In the genomic region with DNA sequence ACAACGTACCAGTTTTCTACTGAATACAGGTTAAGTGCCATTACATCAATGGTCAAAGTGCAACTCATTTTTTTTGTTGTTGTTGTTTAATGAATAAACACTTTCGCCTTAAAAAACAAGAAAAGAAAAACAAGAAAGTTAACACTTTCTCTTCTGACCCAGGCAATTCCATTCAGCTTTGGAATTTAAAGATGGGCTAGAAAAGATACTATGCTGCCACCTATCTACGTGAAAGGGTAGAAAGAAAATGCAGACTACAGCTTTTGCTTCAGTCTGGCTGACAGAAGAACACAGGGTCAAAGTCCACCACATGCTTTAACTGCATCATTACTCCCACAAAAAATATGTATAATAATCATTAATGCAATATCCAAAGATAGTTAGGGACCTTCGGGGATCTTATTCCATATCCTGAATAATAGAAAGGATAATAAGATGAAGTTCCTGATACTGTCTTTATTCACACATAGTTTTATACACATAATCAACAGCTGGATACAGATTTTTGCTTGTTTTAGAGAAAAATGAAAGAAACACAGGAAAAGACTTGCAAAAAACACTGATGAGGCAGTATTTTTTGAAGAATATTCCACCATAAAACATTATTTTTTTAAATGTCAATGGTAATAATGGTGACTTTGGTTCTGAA, we compare ENCODE assay signal across 8 cellular contexts. TPM values are rescaled to one million over a fixed set of nuclear protein-coding genes. Genes with fewer than 3 reads are reported as not detected.
DNase-seq lines count a peak whose midpoint lies in the region; TF ChIP-seq lines count a peak whose summit lies in the region.

No MANE protein-coding gene starts in this region.

- H3K36me3 Mint-ChIP-seq in activated naive CD8-positive, alpha-beta T cell treated with anti-CD3 and anti-CD28 coated beads for 36 hours = peaks cover 39% of the 10 kb centered on the region

- peak; percentile 29; the same call in 1 of the 3 replicates for TF ChIP-seq CTCF in GM12872 (IDR thresholded peaks at IDR 0.05; ENCODE audit: insufficient read depth, low read depth, low read length)
- peak; percentile 53 for TF ChIP-seq CTCF in astrocyte of the spinal cord (IDR thresholded peaks at IDR 0.05; ENCODE audit: low read depth, low read length)

- no peaks in the 10 kb centered on the region for H3K27me3 Mint-ChIP-seq in activated naive CD8-positive, alpha-beta T cell treated with anti-CD3 and anti-CD28 coated beads for 36 hours

- DNase-seq in NCI-H1694 (lab: John Stamatoyannopoulos, UW) = peak; percentile 27
- DNase-seq in astrocyte of the spinal cord (ENCODE audit: low read depth, low spot score) = peak; percentile 10
- DNase-seq in midbrain (lab: John Stamatoyannopoulos, UW) = peak; percentile 22
- DNase-seq in stimulated activated CD4-positive, alpha-beta T cell treated with anti-CD3 and anti-CD28 coated beads, Interleukin-12 subunit alpha, Interleukin-12 subunit beta, amount 100 ng/mL, for 4 hours = no peak
- no peak for DNase-seq in T-helper 2 cell
- no peak for DNase-seq in activated naive CD8-positive, alpha-beta T cell treated with anti-CD3 and anti-CD28 coated beads for 36 hours
- DNase-seq in germinal center (ENCODE audit: low spot score) = no peak

- no peak overlapping the region for H3K4me3 Mint-ChIP-seq in activated naive CD8-positive, alpha-beta T cell treated with anti-CD3 and anti-CD28 coated beads for 36 hours

- peaks cover 14% of the 10 kb centered on the region for H3K9me3 Mint-ChIP-seq in activated naive CD8-positive, alpha-beta T cell treated with anti-CD3 and anti-CD28 coated beads for 36 hours

- no peak overlapping the region for H3K4me3 ChIP-seq in astrocyte of the spinal cord (ENCODE audit: low read depth, low read length)

- in situ Hi-C loops in astrocyte of the spinal cord (cut with HindIII; ENCODE audit: low sequenced_read_pairs) = no loop called here

- H3K4me1 Mint-ChIP-seq in activated naive CD8-positive, alpha-beta T cell treated with anti-CD3 and anti-CD28 coated beads for 36 hours = no peaks in the 10 kb centered on the region

- no peak overlapping the region for H3K27ac Mint-ChIP-seq in activated naive CD8-positive, alpha-beta T cell treated with anti-CD3 and anti-CD28 coated beads for 36 hours

RNA-seq across cellular contexts. Expression of gene ZDHHC21, which starts 40.4 kb away (rescaled TPM):
- 1 to 10 TPM; 4.1 to 4.9 TPM for total RNA-seq in activated naive CD8-positive, alpha-beta T cell treated with anti-CD3 and anti-CD28 coated beads for 36 hours

Comparison
In these comparisons a context has a peak if more than half of its experiments do, and no peak if none do; other contexts are left out.
1. DNase-seq: peak in NCI-H1694 (single experiment), astrocyte of the spinal cord (single experiment) and midbrain (single experiment); none in stimulated activated CD4-positive, alpha-beta T cell treated with anti-CD3 and anti-CD28 coated beads, Interleukin-12 subunit alpha, Interleukin-12 subunit beta, amount 100 ng/mL, for 4 hours (single experiment), T-helper 2 cell (0 of 5), activated naive CD8-positive, alpha-beta T cell treated with anti-CD3 and anti-CD28 coated beads for 36 hours (single experiment) and germinal center (single experiment).